Comparison of ENCODE assay signal across 9 cellular contexts in the genomic region with DNA sequence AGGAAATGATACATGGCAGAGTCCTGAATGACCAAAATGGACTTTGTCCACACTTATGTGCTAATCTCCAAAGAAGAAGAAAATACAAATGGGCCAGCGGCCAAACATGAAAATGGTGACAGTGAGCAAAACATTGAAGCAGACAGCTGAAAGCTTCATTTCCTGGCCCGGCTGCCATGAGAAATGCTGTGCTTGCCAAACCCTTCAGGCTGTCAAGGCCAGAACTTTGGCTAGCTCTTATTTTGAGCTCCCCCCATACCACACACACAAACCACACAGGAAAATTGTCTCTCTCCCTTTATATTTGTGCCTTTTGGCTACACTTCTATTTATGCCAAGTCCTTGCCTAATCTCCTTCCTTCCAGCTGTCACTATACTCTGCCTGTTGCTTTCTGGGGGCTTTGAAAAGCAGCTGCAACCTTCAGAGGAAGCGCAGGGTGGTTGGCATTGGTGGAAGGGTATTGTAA.
A peak's percentile ranks its signal among the peaks of the same experiment; 100 is the strongest.
DNase-seq lines count a peak whose midpoint lies in the region; ATAC-seq and TF ChIP-seq lines count a peak whose summit lies in the region.
"Had no signal": no experiment of that assay in that cellular context is flagged by ENCODE, and none has a peak within 500 bp of the region (broad histone marks: within the 10 kb centered on the region; RNA-seq: fewer than 3 reads in every experiment).

No MANE protein-coding gene starts in this region.

- H2AFZ ChIP-seq in trophoblast cell (ENCODE audit: insufficient read depth, low read length, poor library complexity) (peak overlapping the region; percentile 56), neuronal stem cell (ENCODE audit: low read length) (no peak overlapping the region)

- intact Hi-C loops in CD8-positive, alpha-beta T cell (cut with DNase I, micrococcal nuclease): no loop called here

- no peak for DNase-seq in CD8-positive, alpha-beta T cell
- DNase-seq in RPMI8226 (peak; percentile 68), foreskin keratinocyte (no peak), trophoblast cell (no peak), neuronal stem cell (ENCODE audit: low spot score) (no peak), NOMO-1 treated with dmso at 0.1 percent for 144 hours (lab: John Stamatoyannopoulos, UW; ENCODE audit: unreplicated experiment) (no peak), GM19240 (ENCODE audit: insufficient read length, low spot score) (no peak)
- DNase-seq in central memory CD4-positive, alpha-beta T cell: no peak

- no peak overlapping the region for H3K4me2 ChIP-seq in trophoblast cell (ENCODE audit: low read length)
- no peak overlapping the region for H3K4me2 ChIP-seq in neuronal stem cell (ENCODE audit: insufficient read depth, low read length, poor library complexity, severe bottlenecking)

- H4K12ac ChIP-seq in trophoblast cell (ENCODE audit: low read depth, low read length): no peak overlapping the region

- H3K23ac ChIP-seq in trophoblast cell (ENCODE audit: low read length): no peak overlapping the region
- no peak overlapping the region for H3K23ac ChIP-seq in neuronal stem cell (ENCODE audit: low read depth, low read length, poor library complexity)

- POLR2A ChIA-PET in CD8-positive, alpha-beta T cell (lab: Charles Lee): no interaction called here

- H3K9me3 Mint-ChIP-seq in CD8-positive, alpha-beta T cell: peaks cover 7% of the 10 kb centered on the region

- H2BK5ac ChIP-seq in trophoblast cell (ENCODE audit: low read depth, low read length, poor library complexity): peak overlapping the region; percentile 87
- no peak overlapping the region for H2BK5ac ChIP-seq in neuronal stem cell (ENCODE audit: low read length)

- peak overlapping the region; percentile 89 for H4K8ac ChIP-seq in trophoblast cell (ENCODE audit: low read depth, low read length)
- no peak overlapping the region for H4K8ac ChIP-seq in neuronal stem cell (ENCODE audit: low read depth, low read length)

- H3K79me1 ChIP-seq in trophoblast cell (ENCODE audit: low read length) (peaks cover 35% of the 10 kb centered on the region), neuronal stem cell (ENCODE audit: low read depth, low read length) (no peaks in the 10 kb centered on the region)

- no peak for TF ChIP-seq CTCF in CD8-positive, alpha-beta T cell (IDR thresholded peaks at IDR 0.05)
- TF ChIP-seq CTCF in foreskin keratinocyte (conservative IDR thresholded peaks at IDR 0.05): no peak

- H3K4ac ChIP-seq in trophoblast cell (ENCODE audit: low read depth, low read length): peak overlapping the region; percentile 94
- H3K4ac ChIP-seq in neuronal stem cell (ENCODE audit: low read length): no peak overlapping the region

- H2AK5ac ChIP-seq in trophoblast cell (ENCODE audit: low read length) (peak overlapping the region; percentile 81), neuronal stem cell (ENCODE audit: low read depth, low read length) (no peak overlapping the region)

- peak overlapping the region; percentile 90 for H3K14ac ChIP-seq in trophoblast cell (ENCODE audit: low read length)
- H3K14ac ChIP-seq in neuronal stem cell (ENCODE audit: low read length): no peak overlapping the region

- H3K9ac ChIP-seq in trophoblast cell (ENCODE audit: low read length): no peak overlapping the region
- H3K9ac ChIP-seq in neuronal stem cell (ENCODE audit: low read depth, low read length, poor library complexity): no peak overlapping the region

- H2BK12ac ChIP-seq in trophoblast cell (ENCODE audit: low read length): peak overlapping the region; percentile 97
- H2BK12ac ChIP-seq in neuronal stem cell (ENCODE audit: low read length): no peak overlapping the region

- no CpG with 5 or more reads among the region's 3 CpGs for WGBS in trophoblast cell (ENCODE audit: extremely low coverage, insufficient coverage, insufficient read length)
- WGBS in neuronal stem cell (ENCODE audit: extremely low coverage in 2 of 2, insufficient read length in 2 of 2, insufficient replicate concordance in 1 of 2), 2 donors: no CpG with 5 or more reads among the region's 3 CpGs

- CTCF ChIA-PET in CD8-positive, alpha-beta T cell (lab: Charles Lee): interaction anchor here (1.2 kb wide), 1 partner anchor 22 kb away, joined by 3 read pairs; no protein-coding TSS in a partner anchor

- ATAC-seq in CD8-positive, alpha-beta T cell: no peak
- no peak for ATAC-seq in foreskin keratinocyte

- H4K91ac ChIP-seq in trophoblast cell (ENCODE audit: low read depth, low read length): peak overlapping the region; percentile 97
- H4K91ac ChIP-seq in neuronal stem cell (ENCODE audit: low read depth, low read length, poor library complexity): no peak overlapping the region

- H2BK120ac ChIP-seq in trophoblast cell (ENCODE audit: insufficient read depth, low read length, poor library complexity) (peak overlapping the region; percentile 98), neuronal stem cell (ENCODE audit: low read depth, low read length) (no peak overlapping the region)

- H3K79me2 ChIP-seq in trophoblast cell (ENCODE audit: control insufficient read depth, insufficient read depth, low read length, poor library complexity): peaks cover 4% of the 10 kb centered on the region

- peaks cover 1% of the 10 kb centered on the region for H3K36me3 Mint-ChIP-seq in CD8-positive, alpha-beta T cell

- H3K27ac ChIP-seq in CD8-positive, alpha-beta T cell (ENCODE audit: low read depth, low read length): no peak overlapping the region
- H3K27ac ChIP-seq in foreskin keratinocyte (peak overlapping the region; percentile 19), trophoblast cell (ENCODE audit: low read depth, low read length) (peak overlapping the region; percentile 57), neuronal stem cell (replicated peaks; ENCODE audit: low read length) (no peak overlapping the region)
- H3K27ac ChIP-seq: neutrophil had no signal

- H3K18ac ChIP-seq in trophoblast cell (ENCODE audit: low read length) (peak overlapping the region; percentile 74), neuronal stem cell (ENCODE audit: low read length) (no peak overlapping the region)

- H3K4me3 ChIP-seq in CD8-positive, alpha-beta T cell (ENCODE audit: low read depth, low read length): no peak overlapping the region
- no peak overlapping the region for H3K4me3 ChIP-seq in trophoblast cell (ENCODE audit: low read depth, low read length)
- H3K4me3 ChIP-seq in neuronal stem cell (ENCODE audit: low read length in 2 of 2): no peak overlapping the region

- H3K27me3 ChIP-seq in CD8-positive, alpha-beta T cell (ENCODE audit: insufficient read depth, low read length): no peaks in the 10 kb centered on the region
- no peaks in the 10 kb centered on the region for H3K27me3 ChIP-seq in foreskin keratinocyte
- H3K27me3 ChIP-seq in trophoblast cell (ENCODE audit: insufficient read depth, low read length): no peaks in the 10 kb centered on the region
- H3K27me3 ChIP-seq in neuronal stem cell (ENCODE audit: control insufficient read depth in 3 of 3, insufficient read depth in 3 of 3, low read depth in 1 of 3, low read length in 3 of 3): no peaks in the 10 kb centered on the region
- H3K27me3 ChIP-seq: neutrophil had no signal

- H3K9me3 ChIP-seq in CD8-positive, alpha-beta T cell (ENCODE audit: low read length): no peaks in the 10 kb centered on the region
- H3K9me3 ChIP-seq in trophoblast cell (ENCODE audit: insufficient read depth, low read depth, low read length) (no peaks in the 10 kb centered on the region), neuronal stem cell (replicated peaks in 1 of 2; ENCODE audit: control insufficient read depth in 2 of 2, insufficient read depth in 1 of 2, low read depth in 1 of 2, low read length in 2 of 2) (peaks cover 0 to 8% of the 10 kb centered on the region in 2 donors)
- H3K9me3 ChIP-seq: neutrophil had no signal

- H3K4me1 ChIP-seq in CD8-positive, alpha-beta T cell (ENCODE audit: insufficient read depth, low read length): peaks cover 11% of the 10 kb centered on the region
- peaks cover 74% of the 10 kb centered on the region for H3K4me1 ChIP-seq in foreskin keratinocyte
- H3K4me1 ChIP-seq in trophoblast cell (ENCODE audit: control insufficient read depth in 1 of 2, insufficient read depth in 2 of 2, low read length in 2 of 2): peaks cover 16 to 19% of the 10 kb centered on the region in 2 experiments
- H3K4me1 ChIP-seq in neuronal stem cell (ENCODE audit: control insufficient read depth in 2 of 2, insufficient read depth in 1 of 2, low read depth in 1 of 2, low read length in 2 of 2): peaks cover 10% of the 10 kb centered on the region in 2 donors

- no peaks in the 10 kb centered on the region for H3K27me3 Mint-ChIP-seq in CD8-positive, alpha-beta T cell (ENCODE audit: low read depth)

- H3K36me3 ChIP-seq in CD8-positive, alpha-beta T cell (ENCODE audit: insufficient read depth, low read length): no peaks in the 10 kb centered on the region
- H3K36me3 ChIP-seq in trophoblast cell (ENCODE audit: control insufficient read depth in 1 of 2, insufficient read depth in 2 of 2, low read length in 2 of 2): no peaks in the 10 kb centered on the region
- H3K36me3 ChIP-seq in neuronal stem cell (replicated peaks in 1 of 2; ENCODE audit: control insufficient read depth in 2 of 2, insufficient read depth in 2 of 2, low read length in 2 of 2): no peaks in the 10 kb centered on the region
- H3K36me3 ChIP-seq: neutrophil had no signal

- peak overlapping the region; percentile 69 for H3K27ac Mint-ChIP-seq in CD8-positive, alpha-beta T cell

- H3K4me3 Mint-ChIP-seq in CD8-positive, alpha-beta T cell: no peak overlapping the region

- peaks cover 20% of the 10 kb centered on the region for H3K4me1 Mint-ChIP-seq in CD8-positive, alpha-beta T cell (ENCODE audit: low read depth)

- no peak overlapping the region for H2BK15ac ChIP-seq in neuronal stem cell (ENCODE audit: low read length)

Comparison
In these comparisons a context has a peak if more than half of its experiments do, and no peak if none do; other contexts are left out.
1. H3K27ac ChIP-seq: peak in foreskin keratinocyte (single experiment) and trophoblast cell (single experiment); none in CD8-positive, alpha-beta T cell (single experiment) and neuronal stem cell (single experiment).